ENCODE assay signal across 12 cellular contexts in genomic region chr16:27369806-27370205, GRCh38. TPM values are rescaled to one million over a fixed set of nuclear protein-coding genes. Genes with fewer than 3 reads are reported as not detected.
DNase-seq lines count a peak whose midpoint lies in the region; ATAC-seq and TF ChIP-seq lines count a peak whose summit lies in the region.
"Had no signal": no experiment of that assay in that cellular context is flagged by ENCODE, and none has a peak within 500 bp of the region (broad histone marks: within the 10 kb centered on the region; RNA-seq: fewer than 3 reads in every experiment).

No MANE protein-coding gene starts in this region.

- H3K9me3 Mint-ChIP-seq in CD4-positive, alpha-beta T cell, result no peaks in the 10 kb centered on the region
- peaks cover 16% of the 10 kb centered on the region for H3K9me3 Mint-ChIP-seq in HFFc6
- peaks cover 0 to 3% (median 0%) of the 10 kb centered on the region in 9 donors for H3K9me3 Mint-ChIP-seq in naive thymus-derived CD8-positive, alpha-beta T cell

- no peaks in the 10 kb centered on the region for H3K9me3 ChIP-seq in CD4-positive, alpha-beta T cell (ENCODE audit: control insufficient read depth, low read length)
- H3K9me3 ChIP-seq: right atrium auricular region had no signal

- intact Hi-C loops in CD4-positive, alpha-beta T cell (cut with DNase I, micrococcal nuclease), result loop anchor here (2.0 to 5.0 kb wide), 4 partner anchors 32 to 193 kb away; partner anchors contain the start of gene IL21R (in 1 of the 2)

- H3K27me3 Mint-ChIP-seq in CD4-positive, alpha-beta T cell, result no peaks in the 10 kb centered on the region
- peaks cover 1% of the 10 kb centered on the region for H3K27me3 Mint-ChIP-seq in HFFc6 (ENCODE audit: insufficient read depth)
- no peaks in the 10 kb centered on the region for H3K27me3 Mint-ChIP-seq in naive thymus-derived CD8-positive, alpha-beta T cell

- no peak for ATAC-seq in CD4-positive, alpha-beta T cell (ENCODE audit: poor library complexity)
- ATAC-seq in naive thymus-derived CD8-positive, alpha-beta T cell, result no peak
- ATAC-seq in HG03159 (IDR thresholded peaks at IDR 0.05; ENCODE audit: unreplicated experiment), result no peak
- no peak for ATAC-seq in HG02798 (IDR thresholded peaks at IDR 0.05; ENCODE audit: poor library complexity, unreplicated experiment)
- ATAC-seq in GM21526 (IDR thresholded peaks at IDR 0.05; ENCODE audit: low FRiP score, unreplicated experiment), result no peak

- H3K4me3 ChIP-seq in astrocyte of the spinal cord (ENCODE audit: low read depth, low read length), result no peak overlapping the region
- H3K4me3 ChIP-seq: right atrium auricular region had no signal

- in situ Hi-C loops in astrocyte of the spinal cord (cut with HindIII; ENCODE audit: low sequenced_read_pairs), result no loop called here

- H3K27ac ChIP-seq in CD4-positive, alpha-beta T cell (ENCODE audit: low read depth, low read length), result peak overlapping the region; percentile 33
- H3K27ac ChIP-seq: right atrium auricular region had no signal

- H3K4me3 Mint-ChIP-seq in CD4-positive, alpha-beta T cell, result no peak overlapping the region
- no peak overlapping the region for H3K4me3 Mint-ChIP-seq in HFFc6
- H3K4me3 Mint-ChIP-seq in naive thymus-derived CD8-positive, alpha-beta T cell, result peak overlapping the region in 2 of 10 donors; percentile 18 to 22

- POLR2A ChIA-PET in CD4-positive, alpha-beta T cell (lab: Charles Lee), result interaction anchor here (4.1 to 8.6 kb wide), 2 partner anchors 34 to 133 kb away, joined by 20 to 134 read pairs; partner anchors contain the start of gene IL21R
- POLR2A ChIA-PET in naive thymus-derived CD8-positive, alpha-beta T cell (lab: Charles Lee), result interaction anchor here (0.6 kb wide), 1 partner anchor 88 kb away, joined by 3 read pairs; no protein-coding TSS in a partner anchor

- no peak for TF ChIP-seq CTCF in CD4-positive, alpha-beta T cell (IDR thresholded peaks at IDR 0.05)
- no peak for TF ChIP-seq CTCF in HFFc6 (IDR thresholded peaks at IDR 0.05)
- no peak for TF ChIP-seq CTCF in astrocyte of the spinal cord (IDR thresholded peaks at IDR 0.05; ENCODE audit: low read depth, low read length)

- H3K27me3 ChIP-seq in CD4-positive, alpha-beta T cell (ENCODE audit: control insufficient read depth, insufficient read depth, low read length), result no peaks in the 10 kb centered on the region
- H3K27me3 ChIP-seq: right atrium auricular region had no signal

- peak overlapping the region; percentile 99 for H3K27ac Mint-ChIP-seq in CD4-positive, alpha-beta T cell
- no peak overlapping the region for H3K27ac Mint-ChIP-seq in HFFc6
- peak overlapping the region in 9 of 10 donors; percentile 92 to 100 (median 99) for H3K27ac Mint-ChIP-seq in naive thymus-derived CD8-positive, alpha-beta T cell

- no peak for DNase-seq in CD4-positive, alpha-beta T cell
- DNase-seq in HFFc6 (peak; percentile 54), astrocyte of the spinal cord (ENCODE audit: low read depth, low spot score) (peak; percentile 41), NCI-H446 (lab: John Stamatoyannopoulos, UW) (no peak)
- no peak for DNase-seq in naive thymus-derived CD8-positive, alpha-beta T cell
- DNase-seq: KG1, NCI-H1694, substantia nigra had no signal

- peaks cover 58% of the 10 kb centered on the region for H3K4me1 Mint-ChIP-seq in CD4-positive, alpha-beta T cell (ENCODE audit: low read depth)
- H3K4me1 Mint-ChIP-seq in HFFc6 (ENCODE audit: low read depth), result peaks cover 39% of the 10 kb centered on the region
- peaks cover 18 to 67% (median 42%) of the 10 kb centered on the region in 4 donors for H3K4me1 Mint-ChIP-seq in naive thymus-derived CD8-positive, alpha-beta T cell

- peaks cover under 1% of the 10 kb centered on the region for H3K36me3 Mint-ChIP-seq in CD4-positive, alpha-beta T cell (ENCODE audit: low read depth)
- H3K36me3 Mint-ChIP-seq in HFFc6 (ENCODE audit: low read depth), result peaks cover 10% of the 10 kb centered on the region
- peaks cover 0 to 1% (median 0%) of the 10 kb centered on the region in 3 donors for H3K36me3 Mint-ChIP-seq in naive thymus-derived CD8-positive, alpha-beta T cell

- CTCF ChIA-PET in CD4-positive, alpha-beta T cell (lab: Charles Lee), result interaction anchor here (3.3 to 5.2 kb wide), 2 partner anchors 52 to 137 kb away, joined by 31 to 105 read pairs; no protein-coding TSS in a partner anchor

RNA-seq across cellular contexts. Expression of gene IL21R, which starts 32.2 kb away (rescaled TPM):
- 10 to 100 TPM; 34.5 to 34.8 TPM for total RNA-seq in CD4-positive, alpha-beta T cell
- total RNA-seq in HFFc6 (2021; fragmentation: NEBNext Ultra II Directional; extraction: Animal tissue kit (Norgen Biotek cat#: 25700)), result 1 to 10 TPM in 5 of 6 experiments, under 1 TPM in 1; 0.96 to 1.8 (median 1.2) TPM
- total RNA-seq in naive thymus-derived CD8-positive, alpha-beta T cell, result 10 to 100 TPM; 29.3 to 29.4 TPM
- 10 to 100 TPM; 26.5 to 47.1 (median 33.9) TPM for polyA plus RNA-seq in naive thymus-derived CD8-positive, alpha-beta T cell

RNA-seq across cellular contexts. Expression of gene IL4R, which starts 56.0 kb away (rescaled TPM):
- 100 to 1,000 TPM; 145 to 147 TPM for total RNA-seq in CD4-positive, alpha-beta T cell
- total RNA-seq in HFFc6 (2021; fragmentation: NEBNext Ultra II Directional; extraction: Animal tissue kit (Norgen Biotek cat#: 25700)), result 10 to 100 TPM; 20.0 to 27.0 (median 23.2) TPM
- 100 to 1,000 TPM; 117 to 120 TPM for total RNA-seq in naive thymus-derived CD8-positive, alpha-beta T cell
- polyA plus RNA-seq in naive thymus-derived CD8-positive, alpha-beta T cell, result 10 to 100 TPM; 18.8 to 49.4 (median 34.7) TPM

Comparison
In these comparisons a context has a peak if more than half of its experiments do, and no peak if none do; other contexts are left out.
1. DNase-seq: peak in HFFc6 (single experiment) and astrocyte of the spinal cord (single experiment); none in CD4-positive, alpha-beta T cell (0 of 10), naive thymus-derived CD8-positive, alpha-beta T cell (0 of 10) and NCI-H446 (0 of 2).
2. RNA of gene IL21R, which starts 32.2 kb away (total RNA-seq): 34.5 to 34.8 TPM in CD4-positive, alpha-beta T cell and 29.3 to 29.4 TPM in naive thymus-derived CD8-positive, alpha-beta T cell; 0.96 to 1.8 TPM in HFFc6; every median in the first group is over 10 times any median in the second.
3. RNA of gene IL4R, which starts 56.0 kb away (total RNA-seq): 145 to 147 TPM in CD4-positive, alpha-beta T cell and 117 to 120 TPM in naive thymus-derived CD8-positive, alpha-beta T cell; 20.0 to 27.0 TPM in HFFc6; every median in the first group is over 4 times any median in the second.